25 cellular contexts compared by ENCODE assay signal in genomic region chr5:34460496-34460895, GRCh38.
"Had no signal": no experiment of that assay in that cellular context is flagged by ENCODE, and none has a peak within 500 bp of the region (broad histone marks: within the 10 kb centered on the region; RNA-seq: fewer than 3 reads in every experiment).

No MANE protein-coding gene starts in this region.

- H3K4me2 ChIP-seq: smooth muscle cell had no signal

- DNase-seq: activated B cell treated with CpG ODN at 0.5 μM for 24 hours; activated CD4-positive, alpha-beta T cell treated with anti-CD3 and anti-CD28 coated beads for 4 hours; activated CD4-positive, alpha-beta T cell treated with anti-CD3 and anti-CD28 coated beads, Interleukin-2, amount 50 U/mL, for 48 hours; activated effector memory CD4-positive, alpha-beta T cell treated with Interleukin-2 at 50 U/mL for 16 hours; activated naive CD4-positive, alpha-beta T cell treated with anti-CD3 and anti-CD28 coated beads, Interleukin-2, amount 10 ng/mL, durations not matched to agents 7 days and 5 days; activated naive CD8-positive, alpha-beta T cell treated with anti-CD3 and anti-CD28 coated beads, Interleukin-2, amount 50 U/mL, for 24 hours; activated T-cell treated with anti-CD3 and anti-CD28 coated beads, Interleukin-2, amount 50 U/mL, for 72 hours; aorta; brain microvascular endothelial cell; heart left ventricle; left colon; nucleus accumbens; posterior cingulate gyrus; stimulated activated CD4-positive, alpha-beta T cell treated with anti-CD3 and anti-CD28 coated beads, Interleukin-15, amount 100 ng/mL, for 24 hours; SW 1271; T-helper 17 cell; testis; trophoblast cell; uterus had no signal

- H3K27ac Mint-ChIP-seq: activated B cell treated with CpG ODN at 0.5 μM for 24 hours; activated naive CD4-positive, alpha-beta T cell treated with anti-CD3 and anti-CD28 coated beads, Interleukin-2, amount 10 ng/mL, durations not matched to agents 7 days and 5 days; activated naive CD8-positive, alpha-beta T cell treated with anti-CD3 and anti-CD28 coated beads, Interleukin-2, amount 50 U/mL, for 24 hours; activated T-cell treated with anti-CD3 and anti-CD28 coated beads, Interleukin-2, amount 50 U/mL, for 72 hours; memory B cell; stimulated activated memory B cell treated with anti-CD40 and anti-IgM and Interleukin-4, amounts not matched to agents 10 μg/mL and 1 μg/mL and 100 μg/mL, for 72 hours; T-helper 17 cell had no signal

- H3K36me3 Mint-ChIP-seq: activated naive CD4-positive, alpha-beta T cell treated with anti-CD3 and anti-CD28 coated beads, Interleukin-2, amount 10 ng/mL, durations not matched to agents 7 days and 5 days; memory B cell; stimulated activated memory B cell treated with anti-CD40 and anti-IgM and Interleukin-4, amounts not matched to agents 10 μg/mL and 1 μg/mL and 100 μg/mL, for 72 hours had no signal

- ATAC-seq: activated naive CD8-positive, alpha-beta T cell treated with anti-CD3 and anti-CD28 coated beads, Interleukin-2, amount 50 U/mL, for 24 hours; activated T-cell treated with anti-CD3 and anti-CD28 coated beads, Interleukin-2, amount 50 U/mL, for 72 hours; heart left ventricle; left colon; sciatic nerve; stimulated activated memory B cell treated with anti-CD40 and anti-IgM and Interleukin-4, amounts not matched to agents 10 μg/mL and 1 μg/mL and 100 μg/mL, for 72 hours; T-helper 17 cell had no signal

- H3K9me3 ChIP-seq: testis, uterus had no signal

- H3K4me3 ChIP-seq: heart left ventricle, smooth muscle cell, testis, uterus had no signal

- H3K9me3 Mint-ChIP-seq: activated naive CD4-positive, alpha-beta T cell treated with anti-CD3 and anti-CD28 coated beads, Interleukin-2, amount 10 ng/mL, durations not matched to agents 7 days and 5 days; activated naive CD8-positive, alpha-beta T cell treated with anti-CD3 and anti-CD28 coated beads, Interleukin-2, amount 50 U/mL, for 24 hours; central memory CD8-positive, alpha-beta T cell had no signal

- FAIRE-seq: keratinocyte had no signal

- H3K4me1 ChIP-seq: heart left ventricle, testis, uterus had no signal

- H3K27ac ChIP-seq: brain microvascular endothelial cell, heart left ventricle, testis, uterus had no signal

- H3K36me3 ChIP-seq: brain microvascular endothelial cell, heart left ventricle, uterus had no signal

- H3K27me3 ChIP-seq: brain microvascular endothelial cell, heart left ventricle, testis, uterus had no signal
